Comparison of ENCODE assay signal across 11 cellular contexts in genomic region chr12:1776139-1776975, GRCh38. TPM values are rescaled to one million over a fixed set of nuclear protein-coding genes. Genes with fewer than 3 reads are reported as not detected.
A peak's percentile ranks its signal among the peaks of the same experiment; 100 is the strongest.
DNase-seq lines count a peak whose midpoint lies in the region; ATAC-seq lines count a peak whose summit lies in the region.
"Had no signal": no experiment of that assay in that cellular context is flagged by ENCODE, and none has a peak within 500 bp of the region (broad histone marks: within the 10 kb centered on the region; RNA-seq: fewer than 3 reads in every experiment).

No MANE protein-coding gene starts in this region.

- peak; percentile 97 for DNase-seq in ELR (ENCODE audit: low read depth)
- DNase-seq in NCI-H2171 treated with DMSO at 0.1 percent for 48 hours (lab: John Stamatoyannopoulos, UW): peak; percentile 71
- peak; percentile 52 for DNase-seq in dermis blood vessel endothelial cell
- DNase-seq in non-pigmented ciliary epithelial cell (ENCODE audit: low read depth): peak; percentile 63
- DNase-seq in stimulated activated CD4-positive, alpha-beta T cell treated with anti-CD3 and anti-CD28 coated beads, Interleukin-2, amount 100 ng/mL, for 24 hours: no peak
- no peak for DNase-seq in mucosa of gallbladder (ENCODE audit: low spot score)
- DNase-seq: left lung had no signal

- ATAC-seq in HG02852 (IDR thresholded peaks at IDR 0.05; ENCODE audit: unreplicated experiment) (no peak), HG03095 (IDR thresholded peaks at IDR 0.05; ENCODE audit: unreplicated experiment) (no peak)
- ATAC-seq: left lung had no signal

RNA-seq across cellular contexts. Expression of gene LRTM2, which starts 44.0 kb away (rescaled TPM):
- total RNA-seq in dermis blood vessel endothelial cell (not detected in 2 replicates), mucosa of gallbladder (not detected)
- total RNA-seq: activated naive CD4-positive, alpha-beta T cell treated with anti-CD3 and anti-CD28 coated beads, Interleukin-2, amount 50 U/mL, for 72 hours; left lung; SJCRH30 had no signal

Comparison
In these comparisons a context has a peak if more than half of its experiments do, and no peak if none do; other contexts are left out.
1. DNase-seq: peak in ELR (single experiment), NCI-H2171 treated with DMSO at 0.1 percent for 48 hours (single experiment), dermis blood vessel endothelial cell (single experiment) and non-pigmented ciliary epithelial cell (single experiment); none in stimulated activated CD4-positive, alpha-beta T cell treated with anti-CD3 and anti-CD28 coated beads, Interleukin-2, amount 100 ng/mL, for 24 hours (0 of 2) and mucosa of gallbladder (single experiment).